20 cellular contexts compared by ENCODE assay signal in the genomic region with DNA sequence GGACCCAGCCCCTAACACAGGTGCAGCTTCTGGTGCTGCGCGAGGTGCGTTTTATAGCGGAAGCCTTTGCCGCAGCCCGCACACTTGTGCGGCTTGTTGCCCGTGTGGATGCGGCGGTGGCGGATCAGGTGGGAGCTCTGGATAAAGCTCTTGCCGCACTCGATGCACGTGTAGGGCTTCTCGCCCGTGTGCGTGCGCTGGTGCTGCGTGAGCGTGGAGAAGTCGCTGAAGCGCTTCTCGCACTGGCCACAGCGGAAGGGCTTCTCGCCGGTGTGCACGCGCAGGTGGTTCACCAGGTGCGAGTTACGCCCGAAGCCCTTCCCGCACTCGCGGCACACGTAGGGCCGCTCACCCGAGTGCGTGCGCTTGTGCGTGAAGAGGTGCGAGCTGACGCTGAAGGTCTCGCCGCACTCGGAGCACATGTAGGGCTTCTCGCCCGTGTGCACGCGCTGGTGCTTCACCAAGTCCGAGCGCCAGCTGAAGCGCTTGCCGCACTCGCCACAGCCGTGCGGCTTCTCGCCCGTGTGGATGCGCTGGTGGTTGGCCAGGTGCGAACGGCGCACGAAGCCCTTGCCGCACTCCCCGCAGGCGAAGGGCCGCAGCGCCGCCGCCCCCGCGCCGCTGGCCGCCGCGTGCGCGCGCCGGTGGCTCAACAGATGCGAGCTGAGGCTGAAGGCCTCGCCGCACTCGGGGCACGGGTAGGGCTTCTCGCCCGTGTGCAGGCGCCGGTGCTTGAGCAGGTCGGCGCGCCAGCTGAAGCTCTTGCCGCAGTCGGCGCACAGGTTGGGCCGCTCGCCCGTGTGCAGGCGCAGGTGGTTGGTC. TPM values are rescaled to one million over a fixed set of nuclear protein-coding genes. Genes with fewer than 3 reads are reported as not detected.
"Had no signal": no experiment of that assay in that cellular context is flagged by ENCODE, and none has a peak within 500 bp of the region (broad histone marks: within the 10 kb centered on the region; RNA-seq: fewer than 3 reads in every experiment).

No MANE protein-coding gene starts in this region.

- H3K27ac ChIP-seq: coronary artery, gastrocnemius medialis, left lung, ovary, psoas muscle, skin epidermis, spleen, stomach, tibial artery, uterus had no signal

- H3K4me1 Mint-ChIP-seq: naive thymus-derived CD4-positive, alpha-beta T cell; stimulated activated naive B cell treated with anti-CD40 and anti-IgM and Interleukin-4, amounts not matched to agents 10 μg/mL and 1 μg/mL and 100 μg/mL, for 72 hours had no signal

- H3K9me3 Mint-ChIP-seq: effector memory CD8-positive, alpha-beta T cell; mesothelial cell of epicardium; nephron progenitor cell; type B pancreatic cell had no signal

- H3K4me3 Mint-ChIP-seq: effector memory CD8-positive, alpha-beta T cell; mesothelial cell of epicardium; naive thymus-derived CD4-positive, alpha-beta T cell; nephron progenitor cell; stimulated activated naive B cell treated with anti-CD40 and anti-IgM and Interleukin-4, amounts not matched to agents 10 μg/mL and 1 μg/mL and 100 μg/mL, for 72 hours; type B pancreatic cell had no signal

- H3K27me3 Mint-ChIP-seq: type B pancreatic cell had no signal

- H3K36me3 ChIP-seq: ovary, uterus had no signal

- H3K9me3 ChIP-seq: gastrocnemius medialis, left lung, ovary, psoas muscle, stomach, tibial artery, uterus had no signal

- H3K27me3 ChIP-seq: gastrocnemius medialis, left lung, ovary, stomach, tibial artery, uterus had no signal

- DNase-seq: dermis blood vessel endothelial cell; effector memory CD8-positive, alpha-beta T cell; gastrocnemius medialis; mesenchymal stem cell; naive thymus-derived CD4-positive, alpha-beta T cell; nephron progenitor cell; ovary; spleen; stimulated activated CD4-positive, alpha-beta T cell treated with anti-CD3 and anti-CD28 coated beads, Interleukin-4, amount 100 ng/mL, for 4 hours; stimulated activated naive B cell treated with anti-CD40 and anti-IgM and Interleukin-4, amounts not matched to agents 10 μg/mL and 1 μg/mL and 100 μg/mL, for 72 hours; stomach; tibial artery; uterus had no signal

- H3K36me3 Mint-ChIP-seq: naive thymus-derived CD4-positive, alpha-beta T cell had no signal

- ATAC-seq: effector memory CD8-positive, alpha-beta T cell; gastrocnemius medialis; left lung; naive thymus-derived CD4-positive, alpha-beta T cell; psoas muscle; right cardiac atrium; stimulated activated naive B cell treated with anti-CD40 and anti-IgM and Interleukin-4, amounts not matched to agents 10 μg/mL and 1 μg/mL and 100 μg/mL, for 72 hours had no signal

- H3K4me3 ChIP-seq: coronary artery, gastrocnemius medialis, left lung, ovary, psoas muscle, skin epidermis, spleen, stomach, tibial artery, uterus had no signal

- H3K27ac Mint-ChIP-seq: effector memory CD8-positive, alpha-beta T cell; mesothelial cell of epicardium; naive thymus-derived CD4-positive, alpha-beta T cell; nephron progenitor cell; stimulated activated naive B cell treated with anti-CD40 and anti-IgM and Interleukin-4, amounts not matched to agents 10 μg/mL and 1 μg/mL and 100 μg/mL, for 72 hours; type B pancreatic cell had no signal

RNA-seq across cellular contexts. Expression of a gene that starts 25.2 kb away (rescaled TPM):
- polyA plus RNA-seq: naive thymus-derived CD4-positive, alpha-beta T cell had no signal
